ENCODE assay signal across 8 cellular contexts in genomic region chr11:46346886-46347636, GRCh38. TPM values are rescaled to one million over a fixed set of nuclear protein-coding genes. Genes with fewer than 3 reads are reported as not detected.
A peak's percentile ranks its signal among the peaks of the same experiment; 100 is the strongest.
DNase-seq lines count a peak whose midpoint lies in the region; ATAC-seq and TF ChIP-seq lines count a peak whose summit lies in the region.

A gene with protein sequence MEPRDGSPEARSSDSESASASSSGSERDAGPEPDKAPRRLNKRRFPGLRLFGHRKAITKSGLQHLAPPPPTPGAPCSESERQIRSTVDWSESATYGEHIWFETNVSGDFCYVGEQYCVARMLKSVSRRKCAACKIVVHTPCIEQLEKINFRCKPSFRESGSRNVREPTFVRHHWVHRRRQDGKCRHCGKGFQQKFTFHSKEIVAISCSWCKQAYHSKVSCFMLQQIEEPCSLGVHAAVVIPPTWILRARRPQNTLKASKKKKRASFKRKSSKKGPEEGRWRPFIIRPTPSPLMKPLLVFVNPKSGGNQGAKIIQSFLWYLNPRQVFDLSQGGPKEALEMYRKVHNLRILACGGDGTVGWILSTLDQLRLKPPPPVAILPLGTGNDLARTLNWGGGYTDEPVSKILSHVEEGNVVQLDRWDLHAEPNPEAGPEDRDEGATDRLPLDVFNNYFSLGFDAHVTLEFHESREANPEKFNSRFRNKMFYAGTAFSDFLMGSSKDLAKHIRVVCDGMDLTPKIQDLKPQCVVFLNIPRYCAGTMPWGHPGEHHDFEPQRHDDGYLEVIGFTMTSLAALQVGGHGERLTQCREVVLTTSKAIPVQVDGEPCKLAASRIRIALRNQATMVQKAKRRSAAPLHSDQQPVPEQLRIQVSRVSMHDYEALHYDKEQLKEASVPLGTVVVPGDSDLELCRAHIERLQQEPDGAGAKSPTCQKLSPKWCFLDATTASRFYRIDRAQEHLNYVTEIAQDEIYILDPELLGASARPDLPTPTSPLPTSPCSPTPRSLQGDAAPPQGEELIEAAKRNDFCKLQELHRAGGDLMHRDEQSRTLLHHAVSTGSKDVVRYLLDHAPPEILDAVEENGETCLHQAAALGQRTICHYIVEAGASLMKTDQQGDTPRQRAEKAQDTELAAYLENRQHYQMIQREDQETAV (plus strand): TSS chr11:46347463. CDS start chr11:46347660, 197 bp downstream.

- peak within 1 kb of the TSS; percentile 96 for H3K27ac Mint-ChIP-seq in activated naive CD4-positive, alpha-beta T cell treated with anti-CD3 and anti-CD28 coated beads, Interleukin-2, amount 50 U/mL, for 24 hours

- H3K4me3 Mint-ChIP-seq in activated naive CD4-positive, alpha-beta T cell treated with anti-CD3 and anti-CD28 coated beads, Interleukin-2, amount 50 U/mL, for 24 hours = peak within 1 kb of the TSS; percentile 97

- H3K36me3 ChIP-seq in ES-I3 (ENCODE audit: insufficient read depth, low read length) (no peaks in the 10 kb centered on the region), KOPT-K1 (ENCODE audit: insufficient read depth, low read length) (peaks cover 17% of the 10 kb centered on the region), osteoblast (ENCODE audit: insufficient read depth, low read length) (no peaks in the 10 kb centered on the region), thoracic aorta (no peaks in the 10 kb centered on the region)

- H3K9me3 ChIP-seq in ES-I3 (ENCODE audit: control insufficient read depth, insufficient read depth, low read length) (no peaks in the 10 kb centered on the region), KOPT-K1 (ENCODE audit: insufficient read depth, low read length, poor library complexity, severe bottlenecking) (no peaks in the 10 kb centered on the region), osteoblast (ENCODE audit: low read depth, low read length) (no peaks in the 10 kb centered on the region), thoracic aorta (no peaks in the 10 kb centered on the region)

- H3K4me2 ChIP-seq in osteoblast (ENCODE audit: insufficient read depth, low read length) = peak within 1 kb of the TSS; percentile 92

- H3K4me3 ChIP-seq in osteoblast (ENCODE audit: insufficient read depth, low read length) = peak within 1 kb of the TSS; percentile 84
- H3K4me3 ChIP-seq in thoracic aorta = peak within 1 kb of the TSS; percentile 93

- peak; percentile 37 for TF ChIP-seq CTCF in osteoblast (IDR thresholded peaks at IDR 0.05; ENCODE audit: extremely low read depth, low read depth, low read length)
- TF ChIP-seq CTCF in thoracic aorta (IDR thresholded peaks at IDR 0.05) = peak; percentile 68

- no peaks in the 10 kb centered on the region for H3K9me3 Mint-ChIP-seq in activated naive CD4-positive, alpha-beta T cell treated with anti-CD3 and anti-CD28 coated beads, Interleukin-2, amount 50 U/mL, for 24 hours

- H3K27ac ChIP-seq in KOPT-K1 (ENCODE audit: low read depth, low read length, poor library complexity, severe bottlenecking) (peak within 1 kb of the TSS; percentile 67), osteoblast (ENCODE audit: low read depth, low read length) (no peak within 1 kb of the TSS), thoracic aorta (no peak within 1 kb of the TSS)

- peaks cover 55% of the 10 kb centered on the region for H3K4me1 ChIP-seq in ES-I3 (ENCODE audit: insufficient read depth, low read length)
- peaks cover 9% of the 10 kb centered on the region for H3K4me1 ChIP-seq in osteoblast (ENCODE audit: insufficient read depth, low read length)
- peaks cover 13 to 21% of the 10 kb centered on the region in 2 donors for H3K4me1 ChIP-seq in thoracic aorta (ENCODE audit: control insufficient read depth in 1 of 2, low read depth in 2 of 2)

- H4K20me1 ChIP-seq in osteoblast (ENCODE audit: insufficient read depth, low read length) = peaks cover 20% of the 10 kb centered on the region

- H3K9ac ChIP-seq in ES-I3 (ENCODE audit: low read depth, low read length) = peak within 1 kb of the TSS; percentile 56

- H2AFZ ChIP-seq in osteoblast (ENCODE audit: low read length) = peak within 1 kb of the TSS; percentile 28

- H3K79me2 ChIP-seq in osteoblast (ENCODE audit: insufficient read depth, low read length) = peaks cover 43% of the 10 kb centered on the region

- H3K4me1 Mint-ChIP-seq in activated naive CD4-positive, alpha-beta T cell treated with anti-CD3 and anti-CD28 coated beads, Interleukin-2, amount 50 U/mL, for 24 hours = peaks cover 84% of the 10 kb centered on the region

- DNase-seq in glomerular endothelial cell (ENCODE audit: extremely low read depth, low read depth, low spot score) (no peak), osteoblast (ENCODE audit: insufficient read length, low spot score, missing footprints) (peak; percentile 100), thoracic aorta (ENCODE audit: low spot score) (no peak)

- ATAC-seq in GM21737 (IDR thresholded peaks at IDR 0.05; ENCODE audit: unreplicated experiment) (peak; percentile 70), SK-N-SH treated with all-trans-retinoic acid at 6 μM for 48 hours (peak; percentile 82), thoracic aorta (ENCODE audit: insufficient number of reproducible peaks, low FRiP score, low read depth) (peak; percentile 91)

- H3K36me3 Mint-ChIP-seq in activated naive CD4-positive, alpha-beta T cell treated with anti-CD3 and anti-CD28 coated beads, Interleukin-2, amount 50 U/mL, for 24 hours = no peaks in the 10 kb centered on the region

- H3K27me3 ChIP-seq in osteoblast (ENCODE audit: insufficient read depth, low read length) = peaks cover 12% of the 10 kb centered on the region
- H3K27me3 ChIP-seq in thoracic aorta (replicated peaks; ENCODE audit: insufficient read depth) = no peaks in the 10 kb centered on the region

- no peaks in the 10 kb centered on the region for H3K27me3 Mint-ChIP-seq in activated naive CD4-positive, alpha-beta T cell treated with anti-CD3 and anti-CD28 coated beads, Interleukin-2, amount 50 U/mL, for 24 hours

TF ChIP-seq in SK-N-SH treated with all-trans-retinoic acid at 6 μM for 48 hours, 23 proteins besides CTCF, POLR2A, EP300 and RAD21 (continues in another document):
- TF ChIP-seq SNAI2 (CRISPR knock-in tag; IDR thresholded peaks at IDR 0.05) = no peak
- TF ChIP-seq ZC3H10 (CRISPR knock-in tag; IDR thresholded peaks at IDR 0.05) = no peak
- TF ChIP-seq TCF4 (CRISPR knock-in tag; IDR thresholded peaks at IDR 0.05; ENCODE audit: borderline replicate concordance) = no peak
- TF ChIP-seq, protein P1, sequence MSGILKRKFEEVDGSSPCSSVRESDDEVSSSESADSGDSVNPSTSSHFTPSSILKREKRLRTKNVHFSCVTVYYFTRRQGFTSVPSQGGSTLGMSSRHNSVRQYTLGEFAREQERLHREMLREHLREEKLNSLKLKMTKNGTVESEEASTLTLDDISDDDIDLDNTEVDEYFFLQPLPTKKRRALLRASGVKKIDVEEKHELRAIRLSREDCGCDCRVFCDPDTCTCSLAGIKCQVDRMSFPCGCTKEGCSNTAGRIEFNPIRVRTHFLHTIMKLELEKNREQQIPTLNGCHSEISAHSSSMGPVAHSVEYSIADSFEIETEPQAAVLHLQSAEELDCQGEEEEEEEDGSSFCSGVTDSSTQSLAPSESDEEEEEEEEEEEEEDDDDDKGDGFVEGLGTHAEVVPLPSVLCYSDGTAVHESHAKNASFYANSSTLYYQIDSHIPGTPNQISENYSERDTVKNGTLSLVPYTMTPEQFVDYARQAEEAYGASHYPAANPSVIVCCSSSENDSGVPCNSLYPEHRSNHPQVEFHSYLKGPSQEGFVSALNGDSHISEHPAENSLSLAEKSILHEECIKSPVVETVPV (CRISPR knock-in tag; IDR thresholded peaks at IDR 0.05) = no peak
- TF ChIP-seq PATZ1 (CRISPR knock-in tag; IDR thresholded peaks at IDR 0.05; ENCODE audit: borderline replicate concordance) = no peak
- no peak for TF ChIP-seq BACH2 (CRISPR knock-in tag; IDR thresholded peaks at IDR 0.05; ENCODE audit: borderline replicate concordance)
- no peak for TF ChIP-seq ZNF70 (CRISPR knock-in tag; IDR thresholded peaks at IDR 0.05)
- no peak for TF ChIP-seq ZFP3 (CRISPR knock-in tag; IDR thresholded peaks at IDR 0.05)
- TF ChIP-seq, protein P2, sequence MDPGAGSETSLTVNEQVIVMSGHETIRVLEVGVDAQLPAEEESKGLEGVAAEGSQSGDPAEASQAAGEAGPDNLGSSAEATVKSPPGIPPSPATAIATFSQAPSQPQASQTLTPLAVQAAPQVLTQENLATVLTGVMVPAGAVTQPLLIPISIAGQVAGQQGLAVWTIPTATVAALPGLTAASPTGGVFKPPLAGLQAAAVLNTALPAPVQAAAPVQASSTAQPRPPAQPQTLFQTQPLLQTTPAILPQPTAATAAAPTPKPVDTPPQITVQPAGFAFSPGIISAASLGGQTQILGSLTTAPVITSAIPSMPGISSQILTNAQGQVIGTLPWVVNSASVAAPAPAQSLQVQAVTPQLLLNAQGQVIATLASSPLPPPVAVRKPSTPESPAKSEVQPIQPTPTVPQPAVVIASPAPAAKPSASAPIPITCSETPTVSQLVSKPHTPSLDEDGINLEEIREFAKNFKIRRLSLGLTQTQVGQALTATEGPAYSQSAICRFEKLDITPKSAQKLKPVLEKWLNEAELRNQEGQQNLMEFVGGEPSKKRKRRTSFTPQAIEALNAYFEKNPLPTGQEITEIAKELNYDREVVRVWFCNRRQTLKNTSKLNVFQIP (CRISPR knock-in tag; IDR thresholded peaks at IDR 0.05; ENCODE audit: borderline replicate concordance, low read depth) = no peak
- TF ChIP-seq GLIS3 (CRISPR knock-in tag; IDR thresholded peaks at IDR 0.05) = no peak
- TF ChIP-seq PPARA (CRISPR knock-in tag; IDR thresholded peaks at IDR 0.05; ENCODE audit: borderline replicate concordance) = no peak

RNA-seq across cellular contexts. Expression of the gene that starts here (rescaled TPM):
- 105 and 139 TPM in 2 replicates for total RNA-seq in glomerular endothelial cell
- total RNA-seq in osteoblast = 47.1 and 52.5 TPM in 2 replicates
- total RNA-seq in thoracic aorta = 10 to 100 TPM; 40.6 to 68.2 TPM
